ENCODE assay signal across 14 cellular contexts in genomic region chr1:93519196-93519825, GRCh38.
DNase-seq lines count a peak whose midpoint lies in the region; ATAC-seq, FAIRE-seq and TF ChIP-seq lines count a peak whose summit lies in the region.
"Had no signal": no experiment of that assay in that cellular context is flagged by ENCODE, and none has a peak within 500 bp of the region (broad histone marks: within the 10 kb centered on the region; RNA-seq: fewer than 3 reads in every experiment).

No MANE protein-coding gene starts in this region.

- no peak overlapping the region for H2AFZ ChIP-seq in H1 (ENCODE audit: low read length)

- H3K36me3 ChIP-seq in H1 (ENCODE audit: control insufficient read depth in 2 of 4, insufficient read depth in 4 of 4, low read length in 3 of 4): peaks cover 0 to 13% (median 0%) of the 10 kb centered on the region in 4 experiments; a peak in 1 of 8 replicates
- no peaks in the 10 kb centered on the region for H3K36me3 ChIP-seq in mucosa of descending colon (ENCODE audit: low read depth)

- H3K9me3 ChIP-seq in H1 (ENCODE audit: insufficient read depth in 2 of 2, low read depth in 1 of 2, low read length in 1 of 2) (no peaks in the 10 kb centered on the region), mucosa of descending colon (no peaks in the 10 kb centered on the region)

- H4K91ac ChIP-seq in H1 (replicated peaks; ENCODE audit: insufficient read length, low read length): no peak overlapping the region

- no peak overlapping the region for H3K4me3 ChIP-seq in H1 (ENCODE audit: extremely low read depth in 1 of 4, insufficient read depth in 2 of 4, low read depth in 3 of 4, low read length in 4 of 4)
- no peak overlapping the region for H3K4me3 ChIP-seq in mucosa of descending colon

- no peaks in the 10 kb centered on the region for H3K4me1 Mint-ChIP-seq in activated CD8-positive, alpha-beta memory T cell treated with anti-CD3 and anti-CD28 coated beads, Interleukin-2, amount 10 ng/mL, durations not matched to agents 7 days and 5 days
- H3K4me1 Mint-ChIP-seq: brain had no signal

- H3K56ac ChIP-seq in H1 (replicated peaks; ENCODE audit: insufficient read length, low read depth, low read length): no peak overlapping the region

- H3K79me1 ChIP-seq in H1 (ENCODE audit: low read depth, low read length): peaks cover 6% of the 10 kb centered on the region; the same call in 1 of the 2 replicates

- H3K4me1 ChIP-seq in H1 (replicated peaks in 1 of 4; ENCODE audit: control insufficient read depth in 3 of 4, insufficient read depth in 4 of 4, low read length in 3 of 4): no peaks in the 10 kb centered on the region
- H3K4me1 ChIP-seq in mucosa of descending colon (ENCODE audit: low read depth): peaks cover 18% of the 10 kb centered on the region

- H2BK12ac ChIP-seq in H1 (ENCODE audit: low read depth, low read length): no peak overlapping the region

- no peak for FAIRE-seq in H1 (lab: Jason Lieb, UNC)
- FAIRE-seq: HTR-8/SVneo had no signal

- H3K23me2 ChIP-seq in H1 (ENCODE audit: low read depth, low read length): no peaks in the 10 kb centered on the region

- TF ChIP-seq EP300 in H1 (IDR thresholded peaks at IDR 0.05; ENCODE audit: borderline replicate concordance in 1 of 2, low read depth in 2 of 2, low read length in 2 of 2): no peak

- H3K14ac ChIP-seq in H1 (ENCODE audit: insufficient read length): no peak overlapping the region

- no peak overlapping the region for H3K4ac ChIP-seq in H1 (replicated peaks; ENCODE audit: insufficient read length, low read depth, low read length)

- H2AK5ac ChIP-seq in H1 (ENCODE audit: low read depth, low read length): no peak overlapping the region

- TF ChIP-seq POLR2A in H1 (IDR thresholded peaks at IDR 0.05; ENCODE audit: control extremely low read depth in 1 of 2, low read depth in 2 of 2, low read length in 2 of 2): no peak

- no peak overlapping the region for H4K5ac ChIP-seq in H1 (ENCODE audit: insufficient read length, low read depth, low read length)

- DNase-seq in EL: peak; percentile 34
- DNase-seq in OCI-M1 (lab: John Stamatoyannopoulos, UW): peak; percentile 24
- DNase-seq in H1 (ENCODE audit: low read depth in 1 of 2, low spot score in 2 of 2): no peak
- no peak for DNase-seq in mucosa of descending colon
- no peak for DNase-seq in NCI-H2227 treated with DMSO at 0.1 percent for 48 hours (lab: John Stamatoyannopoulos, UW)
- no peak for DNase-seq in C1 segment of cervical spinal cord (lab: John Stamatoyannopoulos, UW)
- no peak for DNase-seq in activated CD8-positive, alpha-beta memory T cell treated with anti-CD3 and anti-CD28 coated beads, Interleukin-2, amount 10 ng/mL, durations not matched to agents 7 days and 5 days
- no peak for DNase-seq in stimulated activated naive CD4-positive, alpha-beta T cell treated with Interleukin-2 at 50 U/mL for 16 hours (lab: John Stamatoyannopoulos, UW)
- DNase-seq: activated CD8-positive, alpha-beta memory T cell treated with anti-CD3 and anti-CD28 coated beads for 24 hours; activated effector memory CD4-positive, alpha-beta T cell treated with anti-CD3 and anti-CD28 coated beads, Interleukin-2, amount 50 U/mL, for 16 hours; effector memory CD4-positive, alpha-beta T cell; stimulated activated CD4-positive, alpha-beta T cell treated with anti-CD3 and anti-CD28 coated beads, Interleukin-15, amount 100 ng/mL, for 24 hours had no signal

- peaks cover 0 to 5% of the 10 kb centered on the region in 2 experiments for H4K20me1 ChIP-seq in H1 (replicated peaks in 1 of 2; ENCODE audit: control insufficient read depth in 1 of 2, insufficient read depth in 2 of 2, low read length in 2 of 2)

- H2BK15ac ChIP-seq in H1 (ENCODE audit: low read length): no peak overlapping the region

- H3K4me3 Mint-ChIP-seq in activated CD8-positive, alpha-beta memory T cell treated with anti-CD3 and anti-CD28 coated beads, Interleukin-2, amount 10 ng/mL, durations not matched to agents 7 days and 5 days: no peak overlapping the region
- H3K4me3 Mint-ChIP-seq: brain had no signal

- no peak overlapping the region for H3K27ac Mint-ChIP-seq in activated CD8-positive, alpha-beta memory T cell treated with anti-CD3 and anti-CD28 coated beads, Interleukin-2, amount 10 ng/mL, durations not matched to agents 7 days and 5 days

- H2BK120ac ChIP-seq in H1 (replicated peaks; ENCODE audit: low read depth, low read length): no peak overlapping the region

- intact Hi-C loops in mucosa of descending colon (cut with DNase I, micrococcal nuclease): no loop called here

- no peak for TF ChIP-seq RAD21 in H1 (IDR thresholded peaks at IDR 0.05 in 1 of 2, conservative IDR thresholded peaks at IDR 0.05 in 1 of 2; ENCODE audit: low read depth in 2 of 2, low read length in 2 of 2)

- H3K27me3 ChIP-seq in H1 (replicated peaks in 1 of 4; ENCODE audit: control insufficient read depth in 3 of 4, extremely low read depth in 1 of 4, insufficient read depth in 3 of 4, low read length in 3 of 4): no peaks in the 10 kb centered on the region

- H3K9me3 Mint-ChIP-seq in activated CD8-positive, alpha-beta memory T cell treated with anti-CD3 and anti-CD28 coated beads, Interleukin-2, amount 10 ng/mL, durations not matched to agents 7 days and 5 days (ENCODE audit: low read depth): no peaks in the 10 kb centered on the region

- no peak overlapping the region for H2BK20ac ChIP-seq in H1 (ENCODE audit: low read length)

- peaks cover 32% of the 10 kb centered on the region for H3K27me3 Mint-ChIP-seq in activated CD8-positive, alpha-beta memory T cell treated with anti-CD3 and anti-CD28 coated beads, Interleukin-2, amount 10 ng/mL, durations not matched to agents 7 days and 5 days

- H3K23ac ChIP-seq in H1 (ENCODE audit: insufficient read length): no peak overlapping the region

- H3K9ac ChIP-seq in H1 (replicated peaks in 1 of 4; ENCODE audit: extremely low read depth in 1 of 4, low read depth in 3 of 4, low read length in 3 of 4): no peak overlapping the region

- 94% methylated on average over 3 of the region's 3 CpGs; no CpG with 5 or more reads in 1 of the 2 experiments for WGBS in H1 (ENCODE audit: extremely low coverage in 1 of 2, insufficient coverage in 1 of 2, insufficient read length in 1 of 2, insufficient replicate concordance in 2 of 2, low coverage in 1 of 2, low lambda C conversion rate in 2 of 2, missing lambda C conversion rate in 1 of 2), 2 experiments

- TF ChIP-seq CTCF in H1 (IDR thresholded peaks at IDR 0.05; ENCODE audit: control extremely low read depth in 1 of 3, insufficient read depth in 1 of 3, low read depth in 1 of 3, low read length in 3 of 3) (no peak), mucosa of descending colon (IDR thresholded peaks at IDR 0.05) (no peak)

- H3K18ac ChIP-seq in H1 (ENCODE audit: extremely low read depth, low read length): no peak overlapping the region

- H3K27ac ChIP-seq in H1 (ENCODE audit: low read depth, low read length): no peak overlapping the region

- H2BK5ac ChIP-seq in H1 (ENCODE audit: low read depth, low read length): no peak overlapping the region

- peaks cover 0 to 68% of the 10 kb centered on the region in 2 experiments; a peak in 3 of 4 replicates for H3K79me2 ChIP-seq in H1 (ENCODE audit: control insufficient read depth in 1 of 2, insufficient read depth in 2 of 2, low read length in 2 of 2)

- POLR2A ChIA-PET in H1 (lab: Charles Lee; ENCODE audit: partially characterized antibody): no interaction called here

- H3K4me2 ChIP-seq in H1 (ENCODE audit: insufficient read depth in 1 of 2, low read depth in 2 of 2, low read length in 2 of 2): no peak overlapping the region

- H3K36me3 Mint-ChIP-seq in activated CD8-positive, alpha-beta memory T cell treated with anti-CD3 and anti-CD28 coated beads, Interleukin-2, amount 10 ng/mL, durations not matched to agents 7 days and 5 days: no peaks in the 10 kb centered on the region

- H4K8ac ChIP-seq in H1 (ENCODE audit: extremely low read depth, insufficient read depth, low read length): no peak overlapping the region

- ATAC-seq in mucosa of descending colon: peak; percentile 84
- ATAC-seq in activated CD8-positive, alpha-beta memory T cell treated with anti-CD3 and anti-CD28 coated beads, Interleukin-2, amount 10 ng/mL, durations not matched to agents 7 days and 5 days: no peak

- CTCF ChIA-PET in H1 (lab: Charles Lee; ENCODE audit: partially characterized antibody): interaction anchor here (1.4 kb wide), 1 partner anchor 82 kb away, joined by 3 read pairs; no protein-coding TSS in a partner anchor
- CTCF ChIA-PET in activated CD8-positive, alpha-beta memory T cell treated with anti-CD3 and anti-CD28 coated beads, Interleukin-2, amount 10 ng/mL, durations not matched to agents 7 days and 5 days (lab: Charles Lee): interaction anchor here (1.4 kb wide), 1 partner anchor 8 kb away, joined by 3 read pairs; no protein-coding TSS in a partner anchor

TF ChIP-seq in H1, 55 proteins besides CTCF, POLR2A, EP300 and RAD21:
- peak; percentile 61; the same call in 1 of the 2 replicates for TF ChIP-seq MAFK (IDR thresholded peaks at IDR 0.05; ENCODE audit: low read depth, low read length)
- no peak for TF ChIP-seq SP4 (IDR thresholded peaks at IDR 0.05; ENCODE audit: low read length)

Comparison
In these comparisons a context has a peak if more than half of its experiments do, and no peak if none do; other contexts are left out.
1. DNase-seq: peak in EL (single experiment) and OCI-M1 (single experiment); none in H1 (0 of 2), mucosa of descending colon (0 of 3), NCI-H2227 treated with DMSO at 0.1 percent for 48 hours (single experiment), C1 segment of cervical spinal cord (0 of 14), activated CD8-positive, alpha-beta memory T cell treated with anti-CD3 and anti-CD28 coated beads, Interleukin-2, amount 10 ng/mL, durations not matched to agents 7 days and 5 days (single experiment) and stimulated activated naive CD4-positive, alpha-beta T cell treated with Interleukin-2 at 50 U/mL for 16 hours (single experiment).